ENCODE assay signal across 16 cellular contexts in genomic region chr9:123105490-123105889, GRCh38.
DNase-seq lines count a peak whose midpoint lies in the region; ATAC-seq and TF ChIP-seq lines count a peak whose summit lies in the region.
"Had no signal": no experiment of that assay in that cellular context is flagged by ENCODE, and none has a peak within 500 bp of the region (broad histone marks: within the 10 kb centered on the region; RNA-seq: fewer than 3 reads in every experiment).

No MANE protein-coding gene starts in this region.

- H3K4me3 Mint-ChIP-seq in stimulated activated naive CD8-positive, alpha-beta T cell treated with anti-CD3 and anti-CD28 coated beads, Interleukin-15, amount 100 ng/mL, for 72 hours = no peak overlapping the region
- H3K4me3 Mint-ChIP-seq in naive thymus-derived CD8-positive, alpha-beta T cell = no peak overlapping the region
- H3K4me3 Mint-ChIP-seq: B cell; CD4-positive, alpha-beta T cell; H9 had no signal

- no peak for DNase-seq in stimulated activated naive CD8-positive, alpha-beta T cell treated with anti-CD3 and anti-CD28 coated beads, Interleukin-15, amount 100 ng/mL, for 72 hours
- DNase-seq in stimulated activated naive CD8-positive, alpha-beta T cell treated with anti-CD3 and anti-CD28 coated beads, Interleukin-15, Interleukin-2, amounts not matched to agents 100 U/mL and 50 U/mL, for 24 hours = no peak
- no peak for DNase-seq in naive thymus-derived CD8-positive, alpha-beta T cell
- no peak for DNase-seq in NOMO-1 treated with DMSO at 0.1 percent for 48 hours (lab: John Stamatoyannopoulos, UW; ENCODE audit: unreplicated experiment)
- no peak for DNase-seq in SIG-M5 (lab: John Stamatoyannopoulos, UW)
- DNase-seq: ACHN; C1 segment of cervical spinal cord; CD4-positive, alpha-beta T cell; DMS153; DMS79 treated with DMSO at 0.1 percent for 48 hours; EL; GOT3; H9 had no signal

- H3K36me3 Mint-ChIP-seq in naive thymus-derived CD8-positive, alpha-beta T cell = peaks cover 0 to 73% (median 2%) of the 10 kb centered on the region in 3 donors

- no peaks in the 10 kb centered on the region for H3K27me3 Mint-ChIP-seq in stimulated activated naive CD8-positive, alpha-beta T cell treated with anti-CD3 and anti-CD28 coated beads, Interleukin-15, amount 100 ng/mL, for 72 hours
- no peaks in the 10 kb centered on the region for H3K27me3 Mint-ChIP-seq in naive thymus-derived CD8-positive, alpha-beta T cell
- H3K27me3 Mint-ChIP-seq: B cell; CD4-positive, alpha-beta T cell had no signal

- H3K27ac Mint-ChIP-seq in stimulated activated naive CD8-positive, alpha-beta T cell treated with anti-CD3 and anti-CD28 coated beads, Interleukin-15, amount 100 ng/mL, for 72 hours = peak overlapping the region; percentile 2 to 30
- peak overlapping the region in 8 of 10 donors; percentile 17 to 73 (median 40) for H3K27ac Mint-ChIP-seq in naive thymus-derived CD8-positive, alpha-beta T cell

- no peak for TF ChIP-seq CTCF in VCaP (conservative IDR thresholded peaks at IDR 0.05)

- POLR2A ChIA-PET in naive thymus-derived CD8-positive, alpha-beta T cell (lab: Charles Lee) = no interaction called here

- no peaks in the 10 kb centered on the region for H3K4me1 Mint-ChIP-seq in stimulated activated naive CD8-positive, alpha-beta T cell treated with anti-CD3 and anti-CD28 coated beads, Interleukin-15, amount 100 ng/mL, for 72 hours
- peaks cover 0 to 5% (median 0%) of the 10 kb centered on the region in 4 donors for H3K4me1 Mint-ChIP-seq in naive thymus-derived CD8-positive, alpha-beta T cell

- no peak for ATAC-seq in stimulated activated naive CD8-positive, alpha-beta T cell treated with anti-CD3 and anti-CD28 coated beads, Interleukin-15, amount 100 ng/mL, for 72 hours
- no peak for ATAC-seq in stimulated activated naive CD8-positive, alpha-beta T cell treated with anti-CD3 and anti-CD28 coated beads, Interleukin-15, Interleukin-2, amounts not matched to agents 100 U/mL and 50 U/mL, for 24 hours
- no peak for ATAC-seq in naive thymus-derived CD8-positive, alpha-beta T cell
- no peak for ATAC-seq in GM18870 (IDR thresholded peaks at IDR 0.05; ENCODE audit: unreplicated experiment)

- peak overlapping the region; percentile 18; the same call in 1 of the 2 replicates for H3K27ac ChIP-seq in VCaP

- H3K9me3 Mint-ChIP-seq in stimulated activated naive CD8-positive, alpha-beta T cell treated with anti-CD3 and anti-CD28 coated beads, Interleukin-15, amount 100 ng/mL, for 72 hours = no peaks in the 10 kb centered on the region
- H3K9me3 Mint-ChIP-seq in naive thymus-derived CD8-positive, alpha-beta T cell = no peaks in the 10 kb centered on the region
- H3K9me3 Mint-ChIP-seq: CD4-positive, alpha-beta T cell; H9 had no signal
